Comparison of ENCODE assay signal across 9 cellular contexts in the genomic region with DNA sequence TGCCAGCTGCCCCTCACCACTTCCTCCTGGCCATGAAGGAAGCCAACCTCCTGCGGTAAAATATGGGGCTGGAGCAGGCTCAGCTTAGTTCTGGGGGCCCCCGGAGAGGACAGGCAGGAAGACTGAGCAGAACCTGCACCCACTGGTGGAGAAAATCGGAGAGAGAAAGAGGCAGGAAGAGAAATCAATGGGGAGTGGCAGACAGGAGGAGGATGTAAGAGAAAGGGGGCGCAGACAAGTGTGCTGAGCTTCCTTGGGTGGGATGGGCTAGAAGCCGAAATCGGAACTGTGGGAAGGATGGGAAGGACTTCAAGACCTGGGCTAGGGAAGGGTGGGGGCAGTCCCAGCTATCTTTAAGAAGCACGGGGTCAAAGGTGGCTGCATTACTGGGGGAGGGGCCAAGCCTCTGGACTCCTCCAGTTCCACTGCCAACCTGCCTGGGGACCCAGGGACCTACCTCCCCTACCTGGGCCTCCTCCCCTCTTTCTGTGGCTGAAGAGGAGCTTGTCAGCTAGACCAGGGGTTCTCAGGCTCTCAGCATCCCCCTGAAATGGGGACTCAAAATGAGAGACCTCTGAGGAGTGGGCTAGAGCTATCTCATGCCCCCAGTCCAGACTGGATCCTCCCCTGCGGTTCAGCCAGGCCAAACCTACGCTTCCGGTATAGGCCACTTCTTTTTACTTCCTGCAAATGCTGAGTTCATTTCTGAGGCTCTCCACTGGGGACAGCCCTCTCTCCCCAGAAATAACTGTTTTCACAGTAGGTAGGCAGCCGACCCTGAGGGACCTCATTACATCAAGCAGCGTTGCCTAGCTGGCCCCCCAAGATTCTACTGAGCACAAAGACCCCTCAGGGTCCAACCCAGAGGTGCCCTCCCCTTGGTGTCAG. TPM values are rescaled to one million over a fixed set of nuclear protein-coding genes. Genes with fewer than 3 reads are reported as not detected.
DNase-seq lines count a peak whose midpoint lies in the region; ATAC-seq and TF ChIP-seq lines count a peak whose summit lies in the region.
"Had no signal": no experiment of that assay in that cellular context is flagged by ENCODE, and none has a peak within 500 bp of the region (broad histone marks: within the 10 kb centered on the region; RNA-seq: fewer than 3 reads in every experiment).

No MANE protein-coding gene starts in this region.

- H3K9me3 Mint-ChIP-seq in activated CD8-positive, alpha-beta T cell treated with anti-CD3 and anti-CD28 coated beads, Interleukin-2, amount 10 ng/mL, durations not matched to agents 7 days and 5 days (ENCODE audit: insufficient read depth): no peaks in the 10 kb centered on the region
- H3K9me3 Mint-ChIP-seq in osteocyte (ENCODE audit: unreplicated experiment): no peaks in the 10 kb centered on the region
- H3K9me3 Mint-ChIP-seq: brain had no signal

- peaks cover 0 to 34% (median 18%) of the 10 kb centered on the region in 6 donors for H3K4me1 ChIP-seq in spleen

- no peak for TF ChIP-seq POLR2A in spleen (IDR thresholded peaks at IDR 0.05)

- H3K9me3 ChIP-seq in spleen (no peaks in the 10 kb centered on the region), WERI-Rb-1 (ENCODE audit: severe bottlenecking) (no peaks in the 10 kb centered on the region)

- H3K4me1 Mint-ChIP-seq in activated CD8-positive, alpha-beta T cell treated with anti-CD3 and anti-CD28 coated beads, Interleukin-2, amount 10 ng/mL, durations not matched to agents 7 days and 5 days (ENCODE audit: low read depth): peaks cover 23% of the 10 kb centered on the region
- peaks cover 20% of the 10 kb centered on the region for H3K4me1 Mint-ChIP-seq in osteocyte (ENCODE audit: unreplicated experiment)

- no peak overlapping the region for H3K4me3 Mint-ChIP-seq in activated CD8-positive, alpha-beta T cell treated with anti-CD3 and anti-CD28 coated beads, Interleukin-2, amount 10 ng/mL, durations not matched to agents 7 days and 5 days
- no peak overlapping the region for H3K4me3 Mint-ChIP-seq in osteocyte (ENCODE audit: unreplicated experiment)
- H3K4me3 Mint-ChIP-seq: brain had no signal

- H3K36me3 ChIP-seq in spleen (peaks cover 0 to 11% (median 0%) of the 10 kb centered on the region in 6 donors), WERI-Rb-1 (no peaks in the 10 kb centered on the region)

- peak; percentile 91 for ATAC-seq in GM19395 (IDR thresholded peaks at IDR 0.05; ENCODE audit: unreplicated experiment)
- peak; percentile 95 for ATAC-seq in HG03280 (IDR thresholded peaks at IDR 0.05; ENCODE audit: unreplicated experiment)
- ATAC-seq in activated CD8-positive, alpha-beta T cell treated with anti-CD3 and anti-CD28 coated beads, Interleukin-2, amount 10 ng/mL, durations not matched to agents 7 days and 5 days: peak; percentile 85

- CTCF ChIA-PET in activated CD8-positive, alpha-beta T cell treated with anti-CD3 and anti-CD28 coated beads, Interleukin-2, amount 10 ng/mL, durations not matched to agents 7 days and 5 days (lab: Charles Lee): interaction anchor here (0.9 to 1.5 kb wide), 8 partner anchors 13 to 258 kb away, joined by 3 to 6 read pairs (median 4); no protein-coding TSS in a partner anchor

- WGBS in spleen, 5 donors: 40 to 56% (median 43%) methylated on average over 12 of the region's 12 CpGs

- no peaks in the 10 kb centered on the region for H3K27me3 ChIP-seq in spleen (replicated peaks in 1 of 7)
- H3K27me3 ChIP-seq in WERI-Rb-1 (ENCODE audit: insufficient read depth, low read depth, severe bottlenecking): no peaks in the 10 kb centered on the region

- TF ChIP-seq CTCF in spleen (IDR thresholded peaks at IDR 0.05 in 8 of 11, conservative IDR thresholded peaks at IDR 0.05 in 3 of 11) (peak in 3 of 11 experiments; percentile 11 to 39 (median 32)), WERI-Rb-1 (IDR thresholded peaks at IDR 0.05; ENCODE audit: low read depth, low read length) (no peak), osteocyte (IDR thresholded peaks at IDR 0.05) (no peak)

- peak overlapping the region; percentile 75 for H3K27ac Mint-ChIP-seq in activated CD8-positive, alpha-beta T cell treated with anti-CD3 and anti-CD28 coated beads, Interleukin-2, amount 10 ng/mL, durations not matched to agents 7 days and 5 days
- H3K27ac Mint-ChIP-seq in osteocyte (ENCODE audit: unreplicated experiment): no peak overlapping the region

- H3K36me3 Mint-ChIP-seq in activated CD8-positive, alpha-beta T cell treated with anti-CD3 and anti-CD28 coated beads, Interleukin-2, amount 10 ng/mL, durations not matched to agents 7 days and 5 days (ENCODE audit: low read depth): no peaks in the 10 kb centered on the region
- H3K36me3 Mint-ChIP-seq in osteocyte (ENCODE audit: unreplicated experiment): peaks cover 38% of the 10 kb centered on the region

- DNase-seq in GF-D8 (lab: John Stamatoyannopoulos, UW) (peak; percentile 72), spleen (no peak), HuH-7.5 (ENCODE audit: low spot score) (no peak), WERI-Rb-1 (no peak), osteocyte (ENCODE audit: extremely low spot score, unreplicated experiment) (no peak)
- peak; percentile 52 for DNase-seq in activated CD8-positive, alpha-beta T cell treated with anti-CD3 and anti-CD28 coated beads, Interleukin-2, amount 10 ng/mL, durations not matched to agents 7 days and 5 days

- POLR2A ChIA-PET in activated CD8-positive, alpha-beta T cell treated with anti-CD3 and anti-CD28 coated beads, Interleukin-2, amount 10 ng/mL, durations not matched to agents 7 days and 5 days (lab: Charles Lee): interaction anchor here (0.9 kb wide), 1 partner anchor 102 kb away, joined by 3 read pairs; no protein-coding TSS in a partner anchor

- H3K4me3 ChIP-seq in spleen (no peak overlapping the region), WERI-Rb-1 (ENCODE audit: low read depth, low read length) (no peak overlapping the region)

- H3K27ac ChIP-seq in spleen (peak overlapping the region in 6 of 8 donors; percentile 54 to 79 (median 67)), WERI-Rb-1 (no peak overlapping the region)

- no peaks in the 10 kb centered on the region for H3K27me3 Mint-ChIP-seq in activated CD8-positive, alpha-beta T cell treated with anti-CD3 and anti-CD28 coated beads, Interleukin-2, amount 10 ng/mL, durations not matched to agents 7 days and 5 days (ENCODE audit: low read depth)
- no peaks in the 10 kb centered on the region for H3K27me3 Mint-ChIP-seq in osteocyte (ENCODE audit: unreplicated experiment)
- H3K27me3 Mint-ChIP-seq: brain had no signal

- intact Hi-C loops in spleen (cut with DNase I; ENCODE audit: low total_unique reads): no loop called here

RNA-seq across cellular contexts. Expression of a gene that starts 33.6 kb away (rescaled TPM):
- under 1 TPM; 0.26 to 0.34 TPM for total RNA-seq in activated CD8-positive, alpha-beta T cell treated with anti-CD3 and anti-CD28 coated beads, Interleukin-2, amount 10 ng/mL, durations not matched to agents 7 days and 5 days
- total RNA-seq in spleen (10 to 100 TPM; 10.7 to 17.5 (median 11.9) TPM), osteocyte (1.1 and 1.5 TPM in 2 replicates)
- polyA plus RNA-seq in spleen: 1 to 10 TPM in 2 of 3 donors, under 1 TPM in 1; 0.96 to 1.7 (median 1.4) TPM

Comparison
In these comparisons a context has a peak if more than half of its experiments do, and no peak if none do; other contexts are left out.
1. DNase-seq: peak in GF-D8 (single experiment) and activated CD8-positive, alpha-beta T cell treated with anti-CD3 and anti-CD28 coated beads, Interleukin-2, amount 10 ng/mL, durations not matched to agents 7 days and 5 days (single experiment); none in spleen (single experiment), HuH-7.5 (single experiment), WERI-Rb-1 (single experiment) and osteocyte (single experiment).
2. Peak in every context shown above with its lines, with median percentiles within 50 percentile points of each other: ATAC-seq.